Comparison of ENCODE assay signal across 1 cellular context in genomic region chr3:150373234-150373633, GRCh38.
TF ChIP-seq lines count a peak whose summit lies in the region.

No MANE protein-coding gene starts in this region.

TF ChIP-seq in K562, 482 proteins besides CTCF, POLR2A, EP300 and RAD21:
- peak; percentile 95 for TF ChIP-seq ZNF583 (CRISPR knock-in tag; IDR thresholded peaks at IDR 0.05)
- TF ChIP-seq AFF1 (IDR thresholded peaks at IDR 0.05; ENCODE audit: low read depth in 1 of 2, partially characterized antibody in 2 of 2) = no peak
